ENCODE assay signal across 1 cellular context in the genomic region with DNA sequence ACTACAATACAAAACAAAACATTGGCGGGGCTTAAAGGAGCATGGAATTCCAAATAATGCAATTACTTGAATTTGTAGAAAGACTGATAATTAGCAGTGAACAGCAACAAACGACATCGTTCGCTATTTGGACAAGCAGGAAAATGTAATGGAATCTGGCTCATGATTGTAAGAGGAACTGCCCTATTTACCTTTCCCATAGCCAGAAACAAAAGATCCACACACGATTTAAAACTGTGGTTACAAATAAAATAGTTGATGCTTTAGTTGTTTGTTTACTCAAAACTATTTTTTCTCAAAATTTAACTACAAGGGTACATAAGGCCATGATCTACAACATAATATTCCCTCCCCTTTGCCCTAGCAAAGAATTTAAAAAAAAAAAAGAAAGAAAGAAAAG.
TF ChIP-seq lines count a peak whose summit lies in the region.

No MANE protein-coding gene starts in this region.

TF ChIP-seq in HCT116, 20 proteins besides CTCF, POLR2A, EP300 and RAD21 (continued from another document):
- TF ChIP-seq, protein P1, sequence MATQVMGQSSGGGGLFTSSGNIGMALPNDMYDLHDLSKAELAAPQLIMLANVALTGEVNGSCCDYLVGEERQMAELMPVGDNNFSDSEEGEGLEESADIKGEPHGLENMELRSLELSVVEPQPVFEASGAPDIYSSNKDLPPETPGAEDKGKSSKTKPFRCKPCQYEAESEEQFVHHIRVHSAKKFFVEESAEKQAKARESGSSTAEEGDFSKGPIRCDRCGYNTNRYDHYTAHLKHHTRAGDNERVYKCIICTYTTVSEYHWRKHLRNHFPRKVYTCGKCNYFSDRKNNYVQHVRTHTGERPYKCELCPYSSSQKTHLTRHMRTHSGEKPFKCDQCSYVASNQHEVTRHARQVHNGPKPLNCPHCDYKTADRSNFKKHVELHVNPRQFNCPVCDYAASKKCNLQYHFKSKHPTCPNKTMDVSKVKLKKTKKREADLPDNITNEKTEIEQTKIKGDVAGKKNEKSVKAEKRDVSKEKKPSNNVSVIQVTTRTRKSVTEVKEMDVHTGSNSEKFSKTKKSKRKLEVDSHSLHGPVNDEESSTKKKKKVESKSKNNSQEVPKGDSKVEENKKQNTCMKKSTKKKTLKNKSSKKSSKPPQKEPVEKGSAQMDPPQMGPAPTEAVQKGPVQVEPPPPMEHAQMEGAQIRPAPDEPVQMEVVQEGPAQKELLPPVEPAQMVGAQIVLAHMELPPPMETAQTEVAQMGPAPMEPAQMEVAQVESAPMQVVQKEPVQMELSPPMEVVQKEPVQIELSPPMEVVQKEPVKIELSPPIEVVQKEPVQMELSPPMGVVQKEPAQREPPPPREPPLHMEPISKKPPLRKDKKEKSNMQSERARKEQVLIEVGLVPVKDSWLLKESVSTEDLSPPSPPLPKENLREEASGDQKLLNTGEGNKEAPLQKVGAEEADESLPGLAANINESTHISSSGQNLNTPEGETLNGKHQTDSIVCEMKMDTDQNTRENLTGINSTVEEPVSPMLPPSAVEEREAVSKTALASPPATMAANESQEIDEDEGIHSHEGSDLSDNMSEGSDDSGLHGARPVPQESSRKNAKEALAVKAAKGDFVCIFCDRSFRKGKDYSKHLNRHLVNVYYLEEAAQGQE (IDR thresholded peaks at IDR 0.05; ENCODE audit: low read depth): no peak
- TF ChIP-seq TCF7L2 (IDR thresholded peaks at IDR 0.05; ENCODE audit: borderline replicate concordance, extremely low read depth, insufficient read depth, insufficient read length): no peak
- no peak for TF ChIP-seq ELF1 (IDR thresholded peaks at IDR 0.05; ENCODE audit: borderline replicate concordance, low read depth)
- TF ChIP-seq FOSL1 (IDR thresholded peaks at IDR 0.05; ENCODE audit: low read depth): no peak
- TF ChIP-seq, protein P2, sequence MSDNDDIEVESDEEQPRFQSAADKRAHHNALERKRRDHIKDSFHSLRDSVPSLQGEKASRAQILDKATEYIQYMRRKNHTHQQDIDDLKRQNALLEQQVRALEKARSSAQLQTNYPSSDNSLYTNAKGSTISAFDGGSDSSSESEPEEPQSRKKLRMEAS (IDR thresholded peaks at IDR 0.05): no peak
- no peak for TF ChIP-seq ZFX (IDR thresholded peaks at IDR 0.05)
- no peak for TF ChIP-seq JUND (IDR thresholded peaks at IDR 0.05)
- no peak for TF ChIP-seq ZNF274 (IDR thresholded peaks at IDR 0.05; ENCODE audit: low read depth, low read length)
- no peak for TF ChIP-seq SRF (IDR thresholded peaks at IDR 0.05; ENCODE audit: low read depth)
- TF ChIP-seq YY1 (IDR thresholded peaks at IDR 0.05; ENCODE audit: extremely low read depth, insufficient replicate concordance, low read depth, low read length): no peak
- TF ChIP-seq EGR1 (IDR thresholded peaks at IDR 0.05; ENCODE audit: low read depth): no peak
- TF ChIP-seq CBX3 (IDR thresholded peaks at IDR 0.05; ENCODE audit: low read depth): no peak
- no peak for TF ChIP-seq EZH2phosphoT487 (IDR thresholded peaks at IDR 0.05; ENCODE audit: borderline replicate concordance)
